Comparison of ENCODE assay signal across 1 cellular context in genomic region chr17:68457539-68458259, GRCh38.
TF ChIP-seq lines count a peak whose summit lies in the region.

No MANE protein-coding gene starts in this region.

TF ChIP-seq in K562, 482 proteins besides CTCF, POLR2A, EP300 and RAD21 (continued from another document and continues in another):
- TF ChIP-seq AFF1 (IDR thresholded peaks at IDR 0.05; ENCODE audit: low read depth in 1 of 2, partially characterized antibody in 2 of 2) = no peak
- TF ChIP-seq DDX20 (tag; IDR thresholded peaks at IDR 0.05; ENCODE audit: low read depth) = no peak
- peak; percentile 33; the same call in 1 of the 2 replicates for TF ChIP-seq CEBPZ (IDR thresholded peaks at IDR 0.05; ENCODE audit: borderline replicate concordance, low read depth, low read length)
- TF ChIP-seq ZNF586 (CRISPR knock-in tag; conservative IDR thresholded peaks at IDR 0.05) = no peak
- TF ChIP-seq ARHGAP35 (IDR thresholded peaks at IDR 0.05; ENCODE audit: partially characterized antibody) = no peak
- no peak for TF ChIP-seq ZKSCAN3 (CRISPR knock-in tag; IDR thresholded peaks at IDR 0.05)
- no peak for TF ChIP-seq PURB (CRISPR knock-in tag; IDR thresholded peaks at IDR 0.05; ENCODE audit: low read depth)
- TF ChIP-seq RNF2 (IDR thresholded peaks at IDR 0.05) = no peak
- no peak for TF ChIP-seq SMARCB1 (IDR thresholded peaks at IDR 0.05; ENCODE audit: insufficient read length, low read depth)
- no peak for TF ChIP-seq MTA1 (IDR thresholded peaks at IDR 0.05; ENCODE audit: borderline replicate concordance)
- TF ChIP-seq FOXJ2 (tag; IDR thresholded peaks at IDR 0.05) = no peak
- peak; percentile 99 for TF ChIP-seq ZBTB9 (CRISPR knock-in tag; IDR thresholded peaks at IDR 0.05)
- no peak for TF ChIP-seq ZNF57 (CRISPR knock-in tag; IDR thresholded peaks at IDR 0.05)
- no peak for TF ChIP-seq ZNF197 (CRISPR knock-in tag; IDR thresholded peaks at IDR 0.05; ENCODE audit: low read depth)
- no peak for TF ChIP-seq XRCC4 (IDR thresholded peaks at IDR 0.05; ENCODE audit: extremely low read depth, insufficient read depth, insufficient read length)
- peak; percentile 89 for TF ChIP-seq DACH1 (IDR thresholded peaks at IDR 0.05; ENCODE audit: partially characterized antibody)
- TF ChIP-seq ZKSCAN8 (CRISPR knock-in tag; IDR thresholded peaks at IDR 0.05) = no peak
- peak; percentile 62 for TF ChIP-seq POLR2B (IDR thresholded peaks at IDR 0.05; ENCODE audit: low read depth, partially characterized antibody)
- no peak for TF ChIP-seq ZC3H11A (IDR thresholded peaks at IDR 0.05; ENCODE audit: low read depth, low read length)
- TF ChIP-seq FOXP1 (CRISPR knock-in tag; IDR thresholded peaks at IDR 0.05) = no peak
- no peak for TF ChIP-seq POLR3A (IDR thresholded peaks at IDR 0.05; ENCODE audit: borderline replicate concordance, extremely low read depth, insufficient read depth, insufficient read length)
- TF ChIP-seq ELF2 (CRISPR knock-in tag; IDR thresholded peaks at IDR 0.05) = no peak
- no peak for TF ChIP-seq PHB2 (IDR thresholded peaks at IDR 0.05; ENCODE audit: low read depth)
- no peak for TF ChIP-seq ZNF589 (CRISPR knock-in tag; IDR thresholded peaks at IDR 0.05; ENCODE audit: low read depth)
- no peak for TF ChIP-seq NFIX (CRISPR knock-in tag; IDR thresholded peaks at IDR 0.05; ENCODE audit: low read depth)
- TF ChIP-seq BCL6 (CRISPR knock-in tag; IDR thresholded peaks at IDR 0.05) = no peak
- TF ChIP-seq RCOR1 (IDR thresholded peaks at IDR 0.05; ENCODE audit: borderline replicate concordance in 1 of 2, low read depth in 2 of 2, low read length in 2 of 2) = 0 out of 4 replicates have a peak, but pooled peaks of 1 of the 2 experiments have one; percentile 6
- no peak for TF ChIP-seq RREB1 (CRISPR knock-in tag; IDR thresholded peaks at IDR 0.05)
- no peak for TF ChIP-seq NR2C2 (CRISPR knock-in tag; IDR thresholded peaks at IDR 0.05)
- no peak for TF ChIP-seq NR2C2 (tag; IDR thresholded peaks at IDR 0.05)
- TF ChIP-seq CC2D1A (IDR thresholded peaks at IDR 0.05) = no peak
- no peak for TF ChIP-seq ZNF76 (CRISPR knock-in tag; IDR thresholded peaks at IDR 0.05; ENCODE audit: borderline replicate concordance)
- no peak for TF ChIP-seq MYNN (IDR thresholded peaks at IDR 0.05)
- TF ChIP-seq MYNN (CRISPR knock-in tag; IDR thresholded peaks at IDR 0.05) = no peak
- TF ChIP-seq TOE1 (IDR thresholded peaks at IDR 0.05; ENCODE audit: borderline replicate concordance) = peak; percentile 18; the same call in 1 of the 2 replicates
- no peak for TF ChIP-seq TOE1 (CRISPR knock-in tag; IDR thresholded peaks at IDR 0.05; ENCODE audit: borderline replicate concordance, low read depth)
- peak; percentile 88 for TF ChIP-seq NEUROD1 (IDR thresholded peaks at IDR 0.05; ENCODE audit: borderline replicate concordance, low read depth, low read length, partially characterized antibody)
- TF ChIP-seq TSC22D4 (tag; IDR thresholded peaks at IDR 0.05) = no peak
- no peak for TF ChIP-seq FOXP4 (CRISPR knock-in tag; IDR thresholded peaks at IDR 0.05; ENCODE audit: borderline replicate concordance)
- peak; percentile 18; the same call in 1 of the 2 replicates for TF ChIP-seq RB1 (IDR thresholded peaks at IDR 0.05; ENCODE audit: low read depth)
